In the genomic region with DNA sequence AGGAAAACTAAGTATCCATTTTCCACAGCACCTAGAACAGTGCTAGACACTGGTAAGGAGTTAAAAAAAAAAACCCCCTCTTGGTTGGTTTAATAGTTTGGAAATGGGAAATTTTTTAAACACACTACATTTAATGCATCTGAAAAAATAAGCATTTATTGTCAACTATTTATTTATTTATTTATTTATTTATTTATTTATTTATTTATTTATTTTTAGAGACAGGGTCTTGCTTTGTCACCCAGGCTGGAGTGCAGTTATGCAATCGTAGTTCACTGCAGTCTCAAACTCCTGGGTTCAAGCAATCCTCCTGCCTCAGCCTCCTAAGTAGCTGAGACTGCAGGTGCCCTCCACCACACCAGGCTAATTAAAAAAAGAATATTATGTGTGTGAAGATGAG, we compare ENCODE assay signal across 11 cellular contexts.
"Had no signal": no experiment of that assay in that cellular context is flagged by ENCODE, and none has a peak within 500 bp of the region (broad histone marks: within the 10 kb centered on the region; RNA-seq: fewer than 3 reads in every experiment).

No MANE protein-coding gene starts in this region.

- H3K27ac Mint-ChIP-seq: GM23338, H9, HFFc6 had no signal

- H3K4me3 Mint-ChIP-seq: GM23338, H9, HFFc6 had no signal

- DNase-seq: GM23248, GOT3, H7, H9, HCEC 1CT, HFFc6 had no signal

- H3K9me3 ChIP-seq: HAP-1 had no signal

- FAIRE-seq: H1, H54 had no signal

- H3K36me3 ChIP-seq: HAP-1 had no signal

- H3K4me3 ChIP-seq: GM23248, GM23338, HAP-1 had no signal

- H3K4me2 ChIP-seq: GM23338 had no signal

- ATAC-seq: GM23338, HCT116 had no signal

- H3K9me3 Mint-ChIP-seq: GM23338, H9, HFFc6 had no signal

- H3K27ac ChIP-seq: GM23248 had no signal
